ENCODE assay signal across 8 cellular contexts in genomic region chr1:169348356-169349036, GRCh38. TPM values are rescaled to one million over a fixed set of nuclear protein-coding genes. Genes with fewer than 3 reads are reported as not detected.
DNase-seq lines count a peak whose midpoint lies in the region; ATAC-seq and TF ChIP-seq lines count a peak whose summit lies in the region.

No MANE protein-coding gene starts in this region.

- H3K27me3 Mint-ChIP-seq in brain: peaks cover 6% of the 10 kb centered on the region

- H3K9me3 ChIP-seq in BE2C: no peaks in the 10 kb centered on the region

- peak overlapping the region; percentile 17 to 74 (median 59) for H3K27ac Mint-ChIP-seq in brain

- no peaks in the 10 kb centered on the region for H3K27me3 ChIP-seq in BE2C

- peak; percentile 80 for TF ChIP-seq CTCF in BE2C (IDR thresholded peaks at IDR 0.05; ENCODE audit: low read depth, low read length)
- TF ChIP-seq CTCF in GM12875 (IDR thresholded peaks at IDR 0.05; ENCODE audit: borderline replicate concordance, insufficient read depth, low read depth, low read length): peak; percentile 42; the same call in 1 of the 2 replicates
- peak; percentile 89 for TF ChIP-seq CTCF in brain (conservative IDR thresholded peaks at IDR 0.05)

- peaks cover 12 to 21% (median 14%) of the 10 kb centered on the region in 5 experiments for H3K9me3 Mint-ChIP-seq in brain

- H3K36me3 ChIP-seq in BE2C: no peaks in the 10 kb centered on the region

- DNase-seq in BE2C (peak; percentile 31), NCI-H345 (lab: John Stamatoyannopoulos, UW) (peak; percentile 49), left lobe of liver (ENCODE audit: low spot score) (no peak), NCI-H226 (no peak)
- DNase-seq in activated naive CD4-positive, alpha-beta T cell (lab: John Stamatoyannopoulos, UW): no peak

- H3K4me3 ChIP-seq in BE2C (ENCODE audit: low read depth, low read length): no peak overlapping the region
- no peak overlapping the region for H3K4me3 ChIP-seq in GM12875 (ENCODE audit: low read depth, low read length)

- H3K36me3 Mint-ChIP-seq in brain: peaks cover 27% of the 10 kb centered on the region

- H3K4me3 Mint-ChIP-seq in brain: no peak overlapping the region

- peaks cover 11% of the 10 kb centered on the region for H3K4me1 Mint-ChIP-seq in brain

- H3K4me1 ChIP-seq in BE2C: no peaks in the 10 kb centered on the region

- peak; percentile 83 for ATAC-seq in left lobe of liver
- no peak for ATAC-seq in esophagus mucosa

RNA-seq across cellular contexts. Expression of gene NME7, which starts 19.1 kb away (rescaled TPM):
- 63.9 TPM for polyA plus RNA-seq in BE2C (2012; ENCODE audit: insufficient read depth, insufficient read length, low read depth)
- 19.9 TPM for polyA plus RNA-seq in brain (ENCODE audit: insufficient read depth, low read depth, low replicate concordance)
- total RNA-seq in left lobe of liver: 4.9 TPM
- total RNA-seq in esophagus mucosa: 13.5 TPM

RNA-seq across cellular contexts. Expression of gene BLZF1, which starts 19.5 kb away (rescaled TPM):
- polyA plus RNA-seq in BE2C (2012; ENCODE audit: insufficient read depth, insufficient read length, low read depth): 18.6 TPM
- 4.8 TPM for polyA plus RNA-seq in brain (ENCODE audit: insufficient read depth, low read depth, low replicate concordance)
- total RNA-seq in left lobe of liver (7.0 TPM), esophagus mucosa (28.9 TPM)

Comparison
In these comparisons a context has a peak if more than half of its experiments do, and no peak if none do; other contexts are left out.
1. DNase-seq: peak in BE2C (single experiment) and NCI-H345 (single experiment); none in left lobe of liver (single experiment), NCI-H226 (single experiment) and activated naive CD4-positive, alpha-beta T cell (0 of 4).
2. Peak in every context shown above with its lines, with median percentiles within 50 percentile points of each other: CTCF ChIP-seq.